ENCODE assay signal across 25 cellular contexts in the genomic region with DNA sequence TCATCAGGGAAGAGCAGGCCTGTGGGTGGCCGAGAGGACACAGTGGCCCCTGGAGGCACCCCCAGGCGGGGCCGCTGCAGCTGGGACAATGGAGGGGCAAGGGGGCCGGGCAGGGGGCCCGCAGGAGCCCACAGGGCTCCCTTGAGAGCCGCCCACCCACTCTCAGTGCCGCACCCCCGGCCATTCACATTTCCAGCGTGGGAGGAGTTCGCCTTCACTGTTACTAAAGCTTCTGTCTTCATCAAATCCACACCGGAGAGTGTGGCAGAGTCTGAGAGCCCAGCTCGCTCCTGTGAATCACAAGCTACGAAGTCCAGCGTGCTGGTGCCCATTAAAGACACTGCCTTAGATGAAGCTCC. TPM values are rescaled to one million over a fixed set of nuclear protein-coding genes. Genes with fewer than 3 reads are reported as not detected.
DNase-seq lines count a peak whose midpoint lies in the region; FAIRE-seq and TF ChIP-seq lines count a peak whose summit lies in the region.
"Had no signal": no experiment of that assay in that cellular context is flagged by ENCODE, and none has a peak within 500 bp of the region (broad histone marks: within the 10 kb centered on the region; RNA-seq: fewer than 3 reads in every experiment).

No MANE protein-coding gene starts in this region.

- FAIRE-seq in GM19239 (lab: Jason Lieb, UNC), result no peak
- FAIRE-seq: GM12878, H54, HTR-8/SVneo had no signal

- peak overlapping the region in 8 of 11 experiments; percentile 9 to 51 (median 20); a peak in 8 of 22 replicates for H3K9ac ChIP-seq in BLaER1 treated with 17β-estradiol and CSF1 and Interleukin-3, amounts not matched to agents 10 nM and 100 nM

- DNase-seq in dorsolateral prefrontal cortex, result no peak
- DNase-seq in endothelial cell (ENCODE audit: low spot score), result no peak
- DNase-seq in GM19239 (ENCODE audit: insufficient read length, low spot score), result no peak
- DNase-seq in glutamatergic neuron, result no peak
- DNase-seq in UCSD-AML1 (lab: John Stamatoyannopoulos, UW; ENCODE audit: unreplicated experiment), result no peak
- DNase-seq: 8988T; C1 segment of cervical spinal cord; CD4-positive, CD25-positive, alpha-beta regulatory T cell; CD8-positive, alpha-beta memory T cell; COR-L47; DMS 273 treated with DMSO at 0.1 percent for 48 hours; DMS53; DND-41; EL; HCEC 1CT; HFFc6; IMR-90 had no signal

- peak overlapping the region in 2 of 11 experiments; percentile 8 to 13; a peak in 2 of 22 replicates for H3K27ac ChIP-seq in BLaER1 treated with 17β-estradiol and CSF1 and Interleukin-3, amounts not matched to agents 10 nM and 100 nM
- H3K27ac ChIP-seq in dorsolateral prefrontal cortex, result peak overlapping the region in 55 of 59 donors; percentile 3 to 96 (median 86)
- peak overlapping the region; percentile 96 for H3K27ac ChIP-seq in neutrophil

- H3K27me3 ChIP-seq in BLaER1 treated with 17β-estradiol and CSF1 and Interleukin-3, amounts not matched to agents 10 nM and 100 nM, result no peaks in the 10 kb centered on the region
- H3K27me3 ChIP-seq in dorsolateral prefrontal cortex (no peaks in the 10 kb centered on the region), neutrophil (no peaks in the 10 kb centered on the region)

- H3K27me3 Mint-ChIP-seq in endothelial cell (ENCODE audit: unreplicated experiment) (peaks cover 8% of the 10 kb centered on the region), glutamatergic neuron (ENCODE audit: unreplicated experiment) (peaks cover 5% of the 10 kb centered on the region)

- H3K4me1 ChIP-seq in BLaER1 treated with 17β-estradiol and CSF1 and Interleukin-3, amounts not matched to agents 10 nM and 100 nM, result peaks cover 53 to 88% (median 83%) of the 10 kb centered on the region in 10 experiments
- peaks cover 57 to 75% of the 10 kb centered on the region in 2 experiments for H3K4me1 ChIP-seq in neutrophil (ENCODE audit: control insufficient read depth in 1 of 2, insufficient read depth in 1 of 2, low read depth in 1 of 2, low read length in 1 of 2)

- intact Hi-C loops in dorsolateral prefrontal cortex (cut with DNase I), result loop anchor here (2.0 to 5.0 kb wide), 3 partner anchors 46 to 93 kb away; partner anchors contain the start of genes NDUFAF8 (in 1 of the 2) and TEPSIN (in 1 of the 2)

- H3K27ac Mint-ChIP-seq in endothelial cell (ENCODE audit: unreplicated experiment) (no peak overlapping the region), glutamatergic neuron (ENCODE audit: unreplicated experiment) (no peak overlapping the region)
- H3K27ac Mint-ChIP-seq: CD4-positive, CD25-positive, alpha-beta regulatory T cell; CD8-positive, alpha-beta memory T cell; GM23338; HFFc6 had no signal

- no peaks in the 10 kb centered on the region for H3K36me3 ChIP-seq in BLaER1 treated with 17β-estradiol and CSF1 and Interleukin-3, amounts not matched to agents 10 nM and 100 nM
- peaks cover 42% of the 10 kb centered on the region for H3K36me3 ChIP-seq in neutrophil

- TF ChIP-seq CTCF in dorsolateral prefrontal cortex (IDR thresholded peaks at IDR 0.05 in 54 of 56, conservative IDR thresholded peaks at IDR 0.05 in 2 of 56; ENCODE audit: low read depth in 1 of 56, partially characterized antibody in 56 of 56) (no peak), neutrophil (IDR thresholded peaks at IDR 0.05) (no peak), endothelial cell (IDR thresholded peaks at IDR 0.05; ENCODE audit: unreplicated experiment) (no peak), glutamatergic neuron (IDR thresholded peaks at IDR 0.05; ENCODE audit: partially characterized antibody, unreplicated experiment) (no peak)

- H3K4me3 ChIP-seq in BLaER1 treated with 17β-estradiol and CSF1 and Interleukin-3, amounts not matched to agents 10 nM and 100 nM, result no peak overlapping the region; a peak in 1 of 20 replicates
- H3K4me3 ChIP-seq in dorsolateral prefrontal cortex (no peak overlapping the region), neutrophil (ENCODE audit: low read depth in 1 of 2, low read length in 1 of 2) (no peak overlapping the region)
- H3K4me3 ChIP-seq: GM12878, GM23338 had no signal

- H4K20me1 ChIP-seq in BLaER1 treated with 17β-estradiol and CSF1 and Interleukin-3, amounts not matched to agents 10 nM and 100 nM, result peaks cover 0 to 4% (median 0%) of the 10 kb centered on the region in 11 experiments; a peak in 4 of 22 replicates

- H3K9me3 ChIP-seq in BLaER1 treated with 17β-estradiol and CSF1 and Interleukin-3, amounts not matched to agents 10 nM and 100 nM (replicated peaks in 1 of 11), result no peaks in the 10 kb centered on the region
- H3K9me3 ChIP-seq in neutrophil, result no peaks in the 10 kb centered on the region

- no peaks in the 10 kb centered on the region for H3K9me3 Mint-ChIP-seq in endothelial cell (ENCODE audit: unreplicated experiment)
- peaks cover 7% of the 10 kb centered on the region for H3K9me3 Mint-ChIP-seq in glutamatergic neuron (ENCODE audit: unreplicated experiment)
- H3K9me3 Mint-ChIP-seq: CD4-positive, CD25-positive, alpha-beta regulatory T cell; CD8-positive, alpha-beta memory T cell; HFFc6 had no signal

- H3K36me3 Mint-ChIP-seq in endothelial cell (ENCODE audit: low read depth, unreplicated experiment) (no peaks in the 10 kb centered on the region), glutamatergic neuron (ENCODE audit: unreplicated experiment) (no peaks in the 10 kb centered on the region)
- H3K36me3 Mint-ChIP-seq: CD4-positive, CD25-positive, alpha-beta regulatory T cell; CD8-positive, alpha-beta memory T cell had no signal

- peak overlapping the region; percentile 40 to 97 (median 73); a peak in 21 of 22 replicates for H3K4me2 ChIP-seq in BLaER1 treated with 17β-estradiol and CSF1 and Interleukin-3, amounts not matched to agents 10 nM and 100 nM
- H3K4me2 ChIP-seq: GM23338 had no signal

- H3K4me1 Mint-ChIP-seq in endothelial cell (ENCODE audit: unreplicated experiment) (peaks cover 2% of the 10 kb centered on the region), glutamatergic neuron (ENCODE audit: low read depth, unreplicated experiment) (peaks cover 4% of the 10 kb centered on the region)
- H3K4me1 Mint-ChIP-seq: CD4-positive, CD25-positive, alpha-beta regulatory T cell; CD8-positive, alpha-beta memory T cell; GM23338 had no signal

- H3K4me3 Mint-ChIP-seq in endothelial cell (ENCODE audit: unreplicated experiment) (no peak overlapping the region), glutamatergic neuron (ENCODE audit: unreplicated experiment) (no peak overlapping the region)
- H3K4me3 Mint-ChIP-seq: CD4-positive, CD25-positive, alpha-beta regulatory T cell; CD8-positive, alpha-beta memory T cell; GM23338; HFFc6 had no signal

RNA-seq across cellular contexts. Expression of gene PVALEF, which starts 20.9 kb away (rescaled TPM):
- total RNA-seq in dorsolateral prefrontal cortex (1 to 10 TPM in 23 of 120 experiments, under 1 TPM in 78, not detected in 19; 0.35 to 2.6 (median 0.77) TPM), endothelial cell (ENCODE audit: unreplicated experiment) (not detected), glutamatergic neuron (ENCODE audit: unreplicated experiment) (0.29 TPM)
- total RNA-seq: A673; CD4-positive, CD25-positive, alpha-beta regulatory T cell; CD8-positive, alpha-beta memory T cell; G401; GM12878; GM23338; HFFc6; IMR-90 had no signal

RNA-seq across cellular contexts. Expression of gene AATK, which starts 21.6 kb away (rescaled TPM):
- total RNA-seq in dorsolateral prefrontal cortex, result 100 to 1,000 TPM; 143 to 915 (median 275) TPM
- total RNA-seq in endothelial cell (ENCODE audit: unreplicated experiment), result 7.7 TPM
- 27.0 TPM for total RNA-seq in glutamatergic neuron (ENCODE audit: unreplicated experiment)
- total RNA-seq: CD4-positive, CD25-positive, alpha-beta regulatory T cell; GM12878 had no signal
